ENCODE assay signal across 2 cellular contexts in the genomic region with DNA sequence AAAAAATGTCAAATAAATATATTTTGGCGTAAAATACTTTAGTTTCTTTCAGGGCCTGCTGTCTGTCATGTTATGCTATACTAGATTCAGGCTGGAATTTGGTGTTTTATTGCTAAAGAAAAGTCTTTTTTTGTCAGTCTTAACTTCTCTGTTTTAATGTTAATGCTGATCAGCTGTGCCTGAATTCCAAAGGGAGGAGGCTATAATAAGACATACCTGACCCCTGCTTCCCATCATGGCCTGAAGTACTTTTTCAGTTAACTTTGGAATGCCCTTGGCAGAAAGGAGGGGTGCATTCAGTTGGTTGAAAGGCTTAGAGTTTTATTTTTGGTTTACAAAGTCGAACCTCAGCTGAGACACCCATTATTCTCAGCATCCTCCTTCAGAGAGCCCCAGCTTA.
TF ChIP-seq lines count a peak whose summit lies in the region.

No MANE protein-coding gene starts in this region.

TF ChIP-seq in GM23338, 12 proteins besides CTCF, POLR2A, EP300 and RAD21:
- TF ChIP-seq, protein P1, sequence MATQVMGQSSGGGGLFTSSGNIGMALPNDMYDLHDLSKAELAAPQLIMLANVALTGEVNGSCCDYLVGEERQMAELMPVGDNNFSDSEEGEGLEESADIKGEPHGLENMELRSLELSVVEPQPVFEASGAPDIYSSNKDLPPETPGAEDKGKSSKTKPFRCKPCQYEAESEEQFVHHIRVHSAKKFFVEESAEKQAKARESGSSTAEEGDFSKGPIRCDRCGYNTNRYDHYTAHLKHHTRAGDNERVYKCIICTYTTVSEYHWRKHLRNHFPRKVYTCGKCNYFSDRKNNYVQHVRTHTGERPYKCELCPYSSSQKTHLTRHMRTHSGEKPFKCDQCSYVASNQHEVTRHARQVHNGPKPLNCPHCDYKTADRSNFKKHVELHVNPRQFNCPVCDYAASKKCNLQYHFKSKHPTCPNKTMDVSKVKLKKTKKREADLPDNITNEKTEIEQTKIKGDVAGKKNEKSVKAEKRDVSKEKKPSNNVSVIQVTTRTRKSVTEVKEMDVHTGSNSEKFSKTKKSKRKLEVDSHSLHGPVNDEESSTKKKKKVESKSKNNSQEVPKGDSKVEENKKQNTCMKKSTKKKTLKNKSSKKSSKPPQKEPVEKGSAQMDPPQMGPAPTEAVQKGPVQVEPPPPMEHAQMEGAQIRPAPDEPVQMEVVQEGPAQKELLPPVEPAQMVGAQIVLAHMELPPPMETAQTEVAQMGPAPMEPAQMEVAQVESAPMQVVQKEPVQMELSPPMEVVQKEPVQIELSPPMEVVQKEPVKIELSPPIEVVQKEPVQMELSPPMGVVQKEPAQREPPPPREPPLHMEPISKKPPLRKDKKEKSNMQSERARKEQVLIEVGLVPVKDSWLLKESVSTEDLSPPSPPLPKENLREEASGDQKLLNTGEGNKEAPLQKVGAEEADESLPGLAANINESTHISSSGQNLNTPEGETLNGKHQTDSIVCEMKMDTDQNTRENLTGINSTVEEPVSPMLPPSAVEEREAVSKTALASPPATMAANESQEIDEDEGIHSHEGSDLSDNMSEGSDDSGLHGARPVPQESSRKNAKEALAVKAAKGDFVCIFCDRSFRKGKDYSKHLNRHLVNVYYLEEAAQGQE (IDR thresholded peaks at IDR 0.05; ENCODE audit: unreplicated experiment): no peak
- TF ChIP-seq NANOG (IDR thresholded peaks at IDR 0.05; ENCODE audit: borderline replicate concordance): peak; percentile 13; the same call in 1 of the 2 replicates

TF ChIP-seq in H1, 55 proteins besides CTCF, POLR2A, EP300 and RAD21:
- TF ChIP-seq PHF8 (conservative IDR thresholded peaks at IDR 0.05; ENCODE audit: low read depth, low read length): no peak
- no peak for TF ChIP-seq NRF1 (IDR thresholded peaks at IDR 0.05; ENCODE audit: low read depth, low read length)
- no peak for TF ChIP-seq SP1 (IDR thresholded peaks at IDR 0.05; ENCODE audit: low read depth, low read length)
- TF ChIP-seq, protein P2, sequence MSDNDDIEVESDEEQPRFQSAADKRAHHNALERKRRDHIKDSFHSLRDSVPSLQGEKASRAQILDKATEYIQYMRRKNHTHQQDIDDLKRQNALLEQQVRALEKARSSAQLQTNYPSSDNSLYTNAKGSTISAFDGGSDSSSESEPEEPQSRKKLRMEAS (IDR thresholded peaks at IDR 0.05): no peak
- TF ChIP-seq CEBPB (IDR thresholded peaks at IDR 0.05; ENCODE audit: low read depth, low read length): no peak
- TF ChIP-seq BRCA1 (IDR thresholded peaks at IDR 0.05; ENCODE audit: low read depth, low read length): no peak
- no peak for TF ChIP-seq SAP30 (IDR thresholded peaks at IDR 0.05; ENCODE audit: insufficient read depth, insufficient replicate concordance, low read length)
- no peak for TF ChIP-seq BCL11A (IDR thresholded peaks at IDR 0.05; ENCODE audit: low read depth in 2 of 2, low read length in 2 of 2)
- no peak for TF ChIP-seq SP2 (IDR thresholded peaks at IDR 0.05; ENCODE audit: low read length)
- no peak for TF ChIP-seq KDM5A (IDR thresholded peaks at IDR 0.05; ENCODE audit: low read length)
- TF ChIP-seq, protein P3, sequence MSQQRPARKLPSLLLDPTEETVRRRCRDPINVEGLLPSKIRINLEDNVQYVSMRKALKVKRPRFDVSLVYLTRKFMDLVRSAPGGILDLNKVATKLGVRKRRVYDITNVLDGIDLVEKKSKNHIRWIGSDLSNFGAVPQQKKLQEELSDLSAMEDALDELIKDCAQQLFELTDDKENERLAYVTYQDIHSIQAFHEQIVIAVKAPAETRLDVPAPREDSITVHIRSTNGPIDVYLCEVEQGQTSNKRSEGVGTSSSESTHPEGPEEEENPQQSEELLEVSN (IDR thresholded peaks at IDR 0.05): no peak
- TF ChIP-seq TAF7 (optimal IDR thresholded peaks at IDR 0.05; ENCODE audit: borderline replicate concordance, low read depth, low read length): no peak
- TF ChIP-seq TEAD4 (IDR thresholded peaks at IDR 0.05; ENCODE audit: low read depth, low read length): no peak
- TF ChIP-seq YY1 (IDR thresholded peaks at IDR 0.05; ENCODE audit: low read depth, low read length): no peak
